Comparison of ENCODE assay signal across 1 cellular context in genomic region chrX:96685205-96686099, GRCh38.
TF ChIP-seq lines count a peak whose summit lies in the region.

No MANE protein-coding gene starts in this region.

TF ChIP-seq in IMR-90, 13 proteins besides CTCF, POLR2A, EP300 and RAD21:
- TF ChIP-seq CHD1 (IDR thresholded peaks at IDR 0.05; ENCODE audit: low read depth, low read length) (no peak), CEBPB (IDR thresholded peaks at IDR 0.05; ENCODE audit: low read depth, low read length) (no peak), RCOR1 (IDR thresholded peaks at IDR 0.05; ENCODE audit: insufficient replicate concordance, low read length) (no peak), RFX5 (IDR thresholded peaks at IDR 0.05; ENCODE audit: low read depth, low read length) (no peak), FOS (IDR thresholded peaks at IDR 0.05; ENCODE audit: low read depth, low read length) (no peak), BHLHE40 (IDR thresholded peaks at IDR 0.05; ENCODE audit: low read depth, low read length) (no peak), NFE2L2 (IDR thresholded peaks at IDR 0.05; ENCODE audit: low read depth, low read length) (no peak), MXI1 (IDR thresholded peaks at IDR 0.05; ENCODE audit: borderline replicate concordance, low read depth, low read length) (no peak), ELK1 (IDR thresholded peaks at IDR 0.05; ENCODE audit: borderline replicate concordance, low read depth, low read length) (no peak), MAZ (IDR thresholded peaks at IDR 0.05; ENCODE audit: borderline replicate concordance, low read depth, low read length) (no peak), SMC3 (IDR thresholded peaks at IDR 0.05; ENCODE audit: low read depth, low read length) (no peak), MAFK (IDR thresholded peaks at IDR 0.05; ENCODE audit: low read depth, low read length) (no peak), USF2 (IDR thresholded peaks at IDR 0.05; ENCODE audit: low read depth, low read length) (no peak)
